In the genomic region with DNA sequence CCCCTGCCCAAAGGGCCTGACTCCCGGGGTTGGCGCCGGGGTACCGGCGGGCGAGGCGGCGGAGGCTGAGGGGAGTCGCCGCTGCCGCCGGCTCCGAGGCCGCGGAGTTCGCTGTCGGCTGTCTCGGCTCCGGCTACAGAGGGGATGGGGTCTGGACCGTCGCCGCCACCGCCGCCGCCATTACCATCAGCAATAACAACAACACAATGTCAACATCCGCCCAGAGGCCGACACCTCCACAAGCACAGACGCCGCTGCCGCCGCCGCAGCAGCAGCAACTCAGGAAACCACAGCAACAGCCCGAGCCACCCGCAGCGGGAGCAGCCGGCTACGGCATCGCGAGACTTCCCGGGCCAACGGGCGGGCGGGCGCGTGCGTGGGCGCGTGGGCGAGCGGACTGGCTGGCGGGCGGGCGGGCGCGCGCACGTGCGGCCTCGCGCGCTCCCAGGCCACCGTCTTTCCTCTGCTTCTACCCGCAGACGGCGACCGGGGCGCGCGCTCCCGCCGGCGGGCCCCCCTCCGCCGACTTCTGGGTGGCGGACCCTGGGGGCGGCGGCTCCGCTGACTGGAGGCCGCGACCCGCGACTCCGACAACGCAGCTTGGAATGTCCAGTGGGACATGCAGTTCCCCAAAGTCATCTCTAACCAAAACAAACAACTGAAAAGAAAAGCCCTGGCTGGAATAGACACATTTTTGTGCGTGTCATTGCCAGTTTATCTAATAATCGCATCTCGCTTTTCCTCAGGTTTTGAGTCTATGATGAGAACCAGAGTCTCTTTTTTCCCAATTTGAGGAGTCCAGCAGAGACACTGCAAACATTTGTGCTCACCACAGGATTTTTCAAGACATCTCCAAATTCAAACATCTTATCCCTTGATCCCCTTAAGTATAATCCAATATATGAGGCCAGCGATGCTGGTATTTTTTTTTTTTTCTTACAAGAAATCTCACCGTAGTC, we compare ENCODE assay signal across 8 cellular contexts. TPM values are rescaled to one million over a fixed set of nuclear protein-coding genes. Genes with fewer than 3 reads are reported as not detected.
DNase-seq lines count a peak whose midpoint lies in the region; ATAC-seq and TF ChIP-seq lines count a peak whose summit lies in the region.

TSS of gene CHIC2 (minus strand) at position 289 of the 959 bp plus-strand sequence. CDS start 305 bp downstream, outside the sequence.

- H3K4me2 ChIP-seq in SU-DHL-6 (ENCODE audit: low read depth, low read length, poor library complexity, severe bottlenecking) (peak within 1 kb of the TSS; percentile 88), osteoblast (ENCODE audit: insufficient read depth, low read length) (peak within 1 kb of the TSS; percentile 93)

- intact Hi-C loops in testis (cut with DNase I; ENCODE audit: low total_unique reads): no loop called here

- H3K9me2 ChIP-seq in SU-DHL-6 (replicated peaks; ENCODE audit: insufficient read depth, low read length): no peaks in the 10 kb centered on the region

- H3K36me3 Mint-ChIP-seq in activated naive CD8-positive, alpha-beta T cell treated with anti-CD3 and anti-CD28 coated beads for 36 hours: peaks cover 19% of the 10 kb centered on the region
- no peaks in the 10 kb centered on the region for H3K36me3 Mint-ChIP-seq in glutamatergic neuron (ENCODE audit: unreplicated experiment)

- H3K4me3 Mint-ChIP-seq in activated naive CD8-positive, alpha-beta T cell treated with anti-CD3 and anti-CD28 coated beads for 36 hours: peak within 1 kb of the TSS; percentile 95
- peak within 1 kb of the TSS; percentile 92 for H3K4me3 Mint-ChIP-seq in glutamatergic neuron (ENCODE audit: unreplicated experiment)

- DNase-seq in GM12865 (ENCODE audit: low read depth) (peak; percentile 98), NCI-H1417 (lab: John Stamatoyannopoulos, UW) (peak; percentile 94 to 95 (median 95)), glutamatergic neuron (peak; percentile 94), osteoblast (ENCODE audit: insufficient read length, low spot score, missing footprints) (peak; percentile 97), testis (peak; percentile 97)
- DNase-seq in activated naive CD8-positive, alpha-beta T cell treated with anti-CD3 and anti-CD28 coated beads for 36 hours: peak; percentile 99

- H4K20me1 ChIP-seq in SU-DHL-6 (ENCODE audit: low read depth, low read length): no peaks in the 10 kb centered on the region
- peaks cover 36% of the 10 kb centered on the region for H4K20me1 ChIP-seq in osteoblast (ENCODE audit: insufficient read depth, low read length)

- peak within 1 kb of the TSS; percentile 94 for H3K27ac Mint-ChIP-seq in activated naive CD8-positive, alpha-beta T cell treated with anti-CD3 and anti-CD28 coated beads for 36 hours
- H3K27ac Mint-ChIP-seq in glutamatergic neuron (ENCODE audit: unreplicated experiment): peak within 1 kb of the TSS; percentile 83

- TF ChIP-seq CTCF in GM12865 (IDR thresholded peaks at IDR 0.05; ENCODE audit: insufficient read depth, low read depth, low read length, missing control alignments) (no peak), SU-DHL-6 (IDR thresholded peaks at IDR 0.05; ENCODE audit: insufficient read depth, low read length, poor library complexity, severe bottlenecking) (no peak), glutamatergic neuron (IDR thresholded peaks at IDR 0.05; ENCODE audit: partially characterized antibody, unreplicated experiment) (no peak), osteoblast (IDR thresholded peaks at IDR 0.05; ENCODE audit: extremely low read depth, low read depth, low read length) (no peak), testis (IDR thresholded peaks at IDR 0.05) (peak in 2 of 3 experiments; percentile 10 to 12)

- H3K36me3 ChIP-seq in SU-DHL-6 (ENCODE audit: low read length): no peaks in the 10 kb centered on the region
- H3K36me3 ChIP-seq in osteoblast (ENCODE audit: insufficient read depth, low read length): no peaks in the 10 kb centered on the region
- H3K36me3 ChIP-seq in testis (ENCODE audit: low read depth, missing control alignments): no peaks in the 10 kb centered on the region

- TF ChIP-seq POLR2A in testis (IDR thresholded peaks at IDR 0.05): peak; percentile 73

- H3K4me1 Mint-ChIP-seq in activated naive CD8-positive, alpha-beta T cell treated with anti-CD3 and anti-CD28 coated beads for 36 hours: peaks cover 41% of the 10 kb centered on the region
- peaks cover 5% of the 10 kb centered on the region for H3K4me1 Mint-ChIP-seq in glutamatergic neuron (ENCODE audit: low read depth, unreplicated experiment)

- H3K9me3 Mint-ChIP-seq in activated naive CD8-positive, alpha-beta T cell treated with anti-CD3 and anti-CD28 coated beads for 36 hours: no peaks in the 10 kb centered on the region
- peaks cover 6% of the 10 kb centered on the region for H3K9me3 Mint-ChIP-seq in glutamatergic neuron (ENCODE audit: unreplicated experiment)

- peaks cover 5% of the 10 kb centered on the region; the same call in 1 of the 2 replicates for H3F3A ChIP-seq in SU-DHL-6 (ENCODE audit: insufficient read depth)

- H3K4me1 ChIP-seq in osteoblast (ENCODE audit: insufficient read depth, low read length): peaks cover 57% of the 10 kb centered on the region
- H3K4me1 ChIP-seq in testis: peaks cover 45% of the 10 kb centered on the region

- peak within 1 kb of the TSS; percentile 85 for H3K9ac ChIP-seq in SU-DHL-6 (ENCODE audit: low read length)

- H3K27me3 Mint-ChIP-seq in activated naive CD8-positive, alpha-beta T cell treated with anti-CD3 and anti-CD28 coated beads for 36 hours: no peaks in the 10 kb centered on the region
- peaks cover 6% of the 10 kb centered on the region for H3K27me3 Mint-ChIP-seq in glutamatergic neuron (ENCODE audit: unreplicated experiment)

- H3K4me3 ChIP-seq in GM12865 (ENCODE audit: low read depth, low read length): peak within 1 kb of the TSS; percentile 75
- peak within 1 kb of the TSS; percentile 81 for H3K4me3 ChIP-seq in SU-DHL-6 (ENCODE audit: insufficient read depth, low read length, poor library complexity, severe bottlenecking)
- peak within 1 kb of the TSS; percentile 95 for H3K4me3 ChIP-seq in osteoblast (ENCODE audit: insufficient read depth, low read length)
- peak within 1 kb of the TSS; percentile 80 to 98 for H3K4me3 ChIP-seq in testis

- 1% methylated on average over 8 to 78 of the region's 89 CpGs for WGBS in testis, 2 donors

- H3K9me3 ChIP-seq in SU-DHL-6 (ENCODE audit: insufficient read depth, low read length) (no peaks in the 10 kb centered on the region), osteoblast (ENCODE audit: low read depth, low read length) (no peaks in the 10 kb centered on the region), testis (no peaks in the 10 kb centered on the region)

- H3K27ac ChIP-seq in SU-DHL-6 (ENCODE audit: low read depth, low read length) (peak within 1 kb of the TSS; percentile 72), osteoblast (ENCODE audit: low read depth, low read length) (peak within 1 kb of the TSS; percentile 93), testis (peak within 1 kb of the TSS; percentile 96 to 100)

- H2AFZ ChIP-seq in SU-DHL-6 (ENCODE audit: low read depth, low read length, severe bottlenecking) (peak within 1 kb of the TSS; percentile 71), osteoblast (ENCODE audit: low read length) (peak within 1 kb of the TSS; percentile 49)

- ATAC-seq in HG02759 (IDR thresholded peaks at IDR 0.05; ENCODE audit: unreplicated experiment): peak; percentile 96

- H3K79me2 ChIP-seq in SU-DHL-6 (ENCODE audit: insufficient read depth, low read length) (peaks cover 47% of the 10 kb centered on the region), osteoblast (ENCODE audit: insufficient read depth, low read length) (peaks cover 47% of the 10 kb centered on the region)

- H3K27me3 ChIP-seq in SU-DHL-6 (ENCODE audit: low read length): no peaks in the 10 kb centered on the region
- no peaks in the 10 kb centered on the region for H3K27me3 ChIP-seq in osteoblast (ENCODE audit: insufficient read depth, low read length)
- H3K27me3 ChIP-seq in testis: no peaks in the 10 kb centered on the region

RNA-seq across cellular contexts. Expression of gene CHIC2, which starts in this region (rescaled TPM):
- total RNA-seq in activated naive CD8-positive, alpha-beta T cell treated with anti-CD3 and anti-CD28 coated beads for 36 hours: 10 to 100 TPM; 21.2 to 22.5 TPM
- total RNA-seq in glutamatergic neuron (ENCODE audit: unreplicated experiment) (14.5 TPM), osteoblast (66.6 and 73.1 TPM in 2 replicates), testis (100 to 1,000 TPM; 113 to 129 TPM)
- 83.4 TPM for polyA plus RNA-seq in testis (ENCODE audit: insufficient read depth, low read depth, low replicate concordance)

Comparison
In these comparisons a context has a peak if more than half of its experiments do, and no peak if none do; other contexts are left out.
1. Peak in every context shown above with its lines: DNase-seq, ATAC-seq, H3K4me3 ChIP-seq and H3K27ac ChIP-seq.
2. CTCF ChIP-seq: peak in testis (2 of 3); none in GM12865 (single experiment), SU-DHL-6 (single experiment), glutamatergic neuron (single experiment) and osteoblast (single experiment).